ENCODE assay signal across 27 cellular contexts in the genomic region with DNA sequence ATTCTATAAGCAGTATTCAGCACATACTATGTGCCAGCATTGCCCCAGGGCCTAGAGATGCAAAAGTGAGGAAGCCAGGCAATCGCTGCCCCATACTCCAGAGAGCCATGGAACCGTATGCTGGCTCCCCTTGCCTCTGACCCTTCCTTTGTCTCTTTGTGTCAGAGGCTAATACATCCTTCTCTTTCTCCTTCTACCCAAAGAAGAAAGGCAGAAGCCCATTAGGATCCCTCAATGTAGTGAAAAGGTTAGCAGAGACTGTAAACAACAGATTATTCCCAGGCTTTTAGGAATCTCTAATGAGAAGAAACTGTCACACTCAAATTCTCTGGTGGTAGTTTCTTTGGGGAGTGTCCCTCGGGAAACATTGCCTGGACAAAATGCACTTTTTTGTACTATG.
"Had no signal": no experiment of that assay in that cellular context is flagged by ENCODE, and none has a peak within 500 bp of the region (broad histone marks: within the 10 kb centered on the region; RNA-seq: fewer than 3 reads in every experiment).

No MANE protein-coding gene starts in this region.

- H3K27me3 ChIP-seq: esophagus squamous epithelium, right atrium auricular region, transverse colon, uterus had no signal

- H3K27me3 Mint-ChIP-seq: dendritic cell treated with granulocyte-macrophage colony-stimulating factor and Interleukin-4, amounts not matched to agents 40 ng/mL and 50 ng/mL, for 4 days; naive B cell; stimulated activated naive B cell treated with anti-CD40 and anti-IgM and Interleukin-4, amounts not matched to agents 10 μg/mL and 1 μg/mL and 100 μg/mL, for 72 hours had no signal

- H3K4me3 ChIP-seq: esophagus squamous epithelium, right atrium auricular region, transverse colon, uterus had no signal

- H3K4me1 ChIP-seq: esophagus squamous epithelium, transverse colon, uterus had no signal

- H3K36me3 ChIP-seq: esophagus squamous epithelium, right atrium auricular region, transverse colon, uterus had no signal

- H3K4me3 Mint-ChIP-seq: activated naive CD4-positive, alpha-beta T cell treated with anti-CD3 and anti-CD28 coated beads for 36 hours; activated naive CD8-positive, alpha-beta T cell treated with anti-CD3 and anti-CD28 coated beads for 36 hours; dendritic cell treated with granulocyte-macrophage colony-stimulating factor and Interleukin-4, amounts not matched to agents 40 ng/mL and 50 ng/mL, for 4 days; endodermal cell; mesothelial cell of epicardium; naive B cell; nephron progenitor cell; stimulated activated naive B cell treated with anti-CD40 and anti-IgM and Interleukin-4, amounts not matched to agents 10 μg/mL and 1 μg/mL and 100 μg/mL, for 72 hours had no signal

- H3K27ac Mint-ChIP-seq: activated naive CD4-positive, alpha-beta T cell treated with anti-CD3 and anti-CD28 coated beads for 36 hours; activated naive CD8-positive, alpha-beta T cell treated with anti-CD3 and anti-CD28 coated beads for 36 hours; dendritic cell treated with granulocyte-macrophage colony-stimulating factor and Interleukin-4, amounts not matched to agents 40 ng/mL and 50 ng/mL, for 4 days; endodermal cell; mesothelial cell of epicardium; naive B cell; nephron progenitor cell; stimulated activated naive B cell treated with anti-CD40 and anti-IgM and Interleukin-4, amounts not matched to agents 10 μg/mL and 1 μg/mL and 100 μg/mL, for 72 hours had no signal

- H3K4me1 Mint-ChIP-seq: activated naive CD8-positive, alpha-beta T cell treated with anti-CD3 and anti-CD28 coated beads for 36 hours; endodermal cell; mesothelial cell of epicardium; nephron progenitor cell had no signal

- H3K9me3 ChIP-seq: esophagus squamous epithelium, right atrium auricular region, transverse colon, uterus had no signal

- H3K27ac ChIP-seq: epithelial cell of prostate, transverse colon, uterus, VCaP had no signal

- H3K36me3 Mint-ChIP-seq: activated naive CD8-positive, alpha-beta T cell treated with anti-CD3 and anti-CD28 coated beads for 36 hours; mesothelial cell of epicardium; naive B cell had no signal

- H3K9me3 Mint-ChIP-seq: dendritic cell treated with granulocyte-macrophage colony-stimulating factor and Interleukin-4, amounts not matched to agents 40 ng/mL and 50 ng/mL, for 4 days had no signal

- FAIRE-seq: frontal cortex, keratinocyte, TTC549 had no signal

- DNase-seq: activated CD4-positive, alpha-beta T cell treated with anti-CD3 and anti-CD28 coated beads for 4 hours; activated CD4-positive, alpha-beta T cell treated with anti-CD3 and anti-CD28 coated beads, Interleukin-2, amount 50 U/mL, for 4 hours; activated CD8-positive, alpha-beta memory T cell treated with anti-CD3 and anti-CD28 coated beads for 24 hours; activated effector memory CD4-positive, alpha-beta T cell treated with anti-CD3 and anti-CD28 coated beads, Interleukin-2, amount 50 U/mL, for 16 hours; activated naive CD4-positive, alpha-beta T cell treated with anti-CD3 and anti-CD28 coated beads for 36 hours; activated naive CD8-positive, alpha-beta T cell treated with anti-CD3 and anti-CD28 coated beads for 36 hours; central memory CD4-positive, alpha-beta T cell; endodermal cell; esophagus squamous epithelium; hippocampal formation; left cardiac atrium; naive B cell; nephron progenitor cell; nucleus accumbens; stimulated activated CD4-positive, alpha-beta T cell treated with anti-CD3 and anti-CD28 coated beads, Interleukin-15, amount 100 ng/mL, for 24 hours; stimulated activated CD4-positive, alpha-beta T cell treated with anti-CD3 and anti-CD28 coated beads, Interleukin-2, amount 100 ng/mL, for 24 hours; stimulated activated naive B cell treated with anti-CD40 and anti-IgM and Interleukin-4, amounts not matched to agents 10 μg/mL and 1 μg/mL and 100 μg/mL, for 72 hours; transverse colon; uterus had no signal
